23 cellular contexts compared by ENCODE assay signal in the genomic region with DNA sequence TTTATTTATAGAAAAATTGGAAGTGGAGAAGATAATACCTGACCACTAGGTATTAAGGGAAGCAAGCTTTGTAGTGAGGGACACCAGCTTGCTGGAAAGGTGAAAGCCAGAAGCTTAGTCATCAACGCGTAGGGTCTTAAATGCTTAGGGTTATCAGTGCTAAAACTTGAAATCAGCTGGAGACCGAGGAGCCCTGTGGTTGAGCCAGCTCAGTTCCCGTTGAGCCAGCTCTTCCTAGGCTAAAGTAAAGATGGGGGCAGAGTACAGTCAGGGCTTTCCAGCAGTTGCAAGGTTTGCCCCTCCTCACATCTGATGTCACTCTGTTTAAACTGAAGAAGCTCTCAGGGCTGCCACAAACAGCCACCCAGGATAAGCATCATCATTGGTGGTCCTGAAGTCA.
"Had no signal": no experiment of that assay in that cellular context is flagged by ENCODE, and none has a peak within 500 bp of the region (broad histone marks: within the 10 kb centered on the region; RNA-seq: fewer than 3 reads in every experiment).

No MANE protein-coding gene starts in this region.

- H3K36me3 ChIP-seq: cardiac muscle cell had no signal

- H3K27me3 ChIP-seq: cardiac muscle cell had no signal

- ATAC-seq: activated naive CD4-positive, alpha-beta T cell treated with anti-CD3 and anti-CD28 coated beads, Interleukin-2, amount 50 U/mL, for 72 hours; activated T-cell treated with anti-CD3 and anti-CD28 coated beads, Interleukin-2, amount 50 U/mL, for 4 hours; PC-3 had no signal

- DNase-seq: activated CD4-positive, alpha-beta memory T cell treated with anti-CD3 and anti-CD28 coated beads for 36 hours; activated CD4-positive, alpha-beta T cell treated with anti-CD3 and anti-CD28 coated beads, Interleukin-2, amount 10 ng/mL, durations not matched to agents 7 days and 5 days; activated CD4-positive, CD25-positive, alpha-beta regulatory T cell; activated CD8-positive, alpha-beta memory T cell treated with anti-CD3 and anti-CD28 coated beads for 24 hours; activated effector memory CD4-positive, alpha-beta T cell treated with anti-CD3 and anti-CD28 coated beads, Interleukin-2, amount 50 U/mL, for 16 hours; activated naive CD4-positive, alpha-beta T cell treated with Interleukin-2 at 50 U/mL for 16 hours; activated T-cell treated with anti-CD3 and anti-CD28 coated beads, Interleukin-2, amount 50 U/mL, for 4 hours; amygdala; cerebellar nuclear complex; MV-4-11; NCI-H1092 treated with DMSO at 0.1 percent for 48 hours; NCI-H1417 treated with DMSO at 0.1 percent for 48 hours; NCI-H1694; NCI-H2029 treated with DMSO at 0.1 percent for 48 hours; NCI-H510A treated with DMSO at 0.1 percent for 48 hours; NK-92 treated with Interleukin-12 subunit alpha and Interleukin-12 subunit beta, amount 100 ng/mL, for 24 hours; PC-3; SHP77 treated with DMSO at 0.1 percent for 48 hours had no signal

- H3K4me3 ChIP-seq: cardiac muscle cell had no signal

- H3K9me3 Mint-ChIP-seq: activated CD4-positive, alpha-beta memory T cell treated with anti-CD3 and anti-CD28 coated beads for 36 hours; activated CD4-positive, alpha-beta T cell treated with anti-CD3 and anti-CD28 coated beads, Interleukin-2, amount 10 ng/mL, durations not matched to agents 7 days and 5 days; activated naive CD4-positive, alpha-beta T cell treated with anti-CD3 and anti-CD28 coated beads, Interleukin-2, amount 50 U/mL, for 72 hours; activated T-cell treated with anti-CD3 and anti-CD28 coated beads, Interleukin-2, amount 50 U/mL, for 4 hours; brain; T-helper 1 cell treated with Interleukin-12 subunit alpha and Interleukin-12 subunit beta and Interleukin-4 antibody, amounts not matched to agents 30 μg/mL and 1 μg/mL, for 36 hours had no signal

- H3K4me2 ChIP-seq: KMS-11 had no signal

- H3K27ac Mint-ChIP-seq: activated CD4-positive, alpha-beta memory T cell treated with anti-CD3 and anti-CD28 coated beads for 36 hours; activated CD4-positive, alpha-beta T cell treated with anti-CD3 and anti-CD28 coated beads, Interleukin-2, amount 10 ng/mL, durations not matched to agents 7 days and 5 days; activated naive CD4-positive, alpha-beta T cell treated with anti-CD3 and anti-CD28 coated beads, Interleukin-2, amount 50 U/mL, for 72 hours; brain; T-helper 1 cell treated with Interleukin-12 subunit alpha and Interleukin-12 subunit beta and Interleukin-4 antibody, amounts not matched to agents 30 μg/mL and 1 μg/mL, for 36 hours had no signal

- H3K9ac ChIP-seq: KMS-11 had no signal

- H3K4me3 Mint-ChIP-seq: activated CD4-positive, alpha-beta memory T cell treated with anti-CD3 and anti-CD28 coated beads for 36 hours; activated CD4-positive, alpha-beta T cell treated with anti-CD3 and anti-CD28 coated beads, Interleukin-2, amount 10 ng/mL, durations not matched to agents 7 days and 5 days; activated T-cell treated with anti-CD3 and anti-CD28 coated beads, Interleukin-2, amount 50 U/mL, for 4 hours; brain; T-helper 1 cell treated with Interleukin-12 subunit alpha and Interleukin-12 subunit beta and Interleukin-4 antibody, amounts not matched to agents 30 μg/mL and 1 μg/mL, for 36 hours had no signal

- H3K27ac ChIP-seq: cardiac muscle cell, KMS-11 had no signal

- H3K4me1 Mint-ChIP-seq: activated CD4-positive, alpha-beta T cell treated with anti-CD3 and anti-CD28 coated beads, Interleukin-2, amount 10 ng/mL, durations not matched to agents 7 days and 5 days had no signal

- H3K27me3 Mint-ChIP-seq: activated CD4-positive, alpha-beta memory T cell treated with anti-CD3 and anti-CD28 coated beads for 36 hours; activated CD4-positive, alpha-beta T cell treated with anti-CD3 and anti-CD28 coated beads, Interleukin-2, amount 10 ng/mL, durations not matched to agents 7 days and 5 days; brain had no signal
